In genomic region chr2:142234701-142235100, GRCh38 we compare ENCODE assay signal across 16 cellular contexts.
"Had no signal": no experiment of that assay in that cellular context is flagged by ENCODE, and none has a peak within 500 bp of the region (broad histone marks: within the 10 kb centered on the region; RNA-seq: fewer than 3 reads in every experiment).

No MANE protein-coding gene starts in this region.

- H3K27ac Mint-ChIP-seq: activated CD4-positive, alpha-beta T cell treated with anti-CD3 and anti-CD28 coated beads for 36 hours; activated naive CD4-positive, alpha-beta T cell treated with anti-CD3 and anti-CD28 coated beads for 36 hours; brain; naive thymus-derived CD4-positive, alpha-beta T cell; progenitor cell of endocrine pancreas; stimulated activated effector memory CD8-positive, alpha-beta T cell treated with anti-CD3 and anti-CD28 coated beads, Interleukin-12 subunit alpha, Interleukin-12 subunit beta, amount 100 ng/mL, for 72 hours had no signal

- H3K4me3 ChIP-seq: lower lobe of right lung, smooth muscle cell, thyroid gland had no signal

- H3K27ac ChIP-seq: lower lobe of right lung, thyroid gland, WERI-Rb-1 had no signal

- H3K27me3 Mint-ChIP-seq: activated CD4-positive, alpha-beta T cell treated with anti-CD3 and anti-CD28 coated beads for 36 hours; brain; naive thymus-derived CD4-positive, alpha-beta T cell; progenitor cell of endocrine pancreas had no signal

- H3K27me3 ChIP-seq: thyroid gland had no signal

- H3K4me1 Mint-ChIP-seq: activated CD4-positive, alpha-beta T cell treated with anti-CD3 and anti-CD28 coated beads for 36 hours; naive thymus-derived CD4-positive, alpha-beta T cell; stimulated activated effector memory CD8-positive, alpha-beta T cell treated with anti-CD3 and anti-CD28 coated beads, Interleukin-12 subunit alpha, Interleukin-12 subunit beta, amount 100 ng/mL, for 72 hours had no signal

- H3K4me2 ChIP-seq: smooth muscle cell had no signal

- H3K36me3 ChIP-seq: lower lobe of right lung, thyroid gland, WERI-Rb-1 had no signal

- H3K4me1 ChIP-seq: lower lobe of right lung, thyroid gland had no signal

- ATAC-seq: activated CD4-positive, alpha-beta T cell treated with anti-CD3 and anti-CD28 coated beads for 36 hours; lower lobe of right lung; naive thymus-derived CD4-positive, alpha-beta T cell; right cardiac atrium; stimulated activated effector memory CD8-positive, alpha-beta T cell treated with anti-CD3 and anti-CD28 coated beads, Interleukin-12 subunit alpha, Interleukin-12 subunit beta, amount 100 ng/mL, for 72 hours had no signal

- DNase-seq: activated CD4-positive, alpha-beta T cell treated with anti-CD3 and anti-CD28 coated beads for 36 hours; activated naive CD4-positive, alpha-beta T cell treated with anti-CD3 and anti-CD28 coated beads for 36 hours; cerebellar nuclear complex; dermis blood vessel endothelial cell; hypothalamus; lower lobe of right lung; naive thymus-derived CD4-positive, alpha-beta T cell; right cardiac atrium; T1000; thyroid gland; WERI-Rb-1 had no signal

- H3K36me3 Mint-ChIP-seq: brain; naive thymus-derived CD4-positive, alpha-beta T cell; stimulated activated effector memory CD8-positive, alpha-beta T cell treated with anti-CD3 and anti-CD28 coated beads, Interleukin-12 subunit alpha, Interleukin-12 subunit beta, amount 100 ng/mL, for 72 hours had no signal

- H3K9me3 ChIP-seq: lower lobe of right lung, thyroid gland had no signal

- H3K4me3 Mint-ChIP-seq: activated CD4-positive, alpha-beta T cell treated with anti-CD3 and anti-CD28 coated beads for 36 hours; activated naive CD4-positive, alpha-beta T cell treated with anti-CD3 and anti-CD28 coated beads for 36 hours; brain; naive thymus-derived CD4-positive, alpha-beta T cell; stimulated activated effector memory CD8-positive, alpha-beta T cell treated with anti-CD3 and anti-CD28 coated beads, Interleukin-12 subunit alpha, Interleukin-12 subunit beta, amount 100 ng/mL, for 72 hours had no signal

- FAIRE-seq: urothelium cell line had no signal
